Comparison of ENCODE assay signal across 17 cellular contexts in genomic region chr14:105387530-105387922, GRCh38. TPM values are rescaled to one million over a fixed set of nuclear protein-coding genes. Genes with fewer than 3 reads are reported as not detected.
DNase-seq lines count a peak whose midpoint lies in the region; ATAC-seq and TF ChIP-seq lines count a peak whose summit lies in the region.
"Had no signal": no experiment of that assay in that cellular context is flagged by ENCODE, and none has a peak within 500 bp of the region (broad histone marks: within the 10 kb centered on the region; RNA-seq: fewer than 3 reads in every experiment).

No MANE protein-coding gene starts in this region.

- no peak overlapping the region for H3K27ac Mint-ChIP-seq in activated CD4-positive, alpha-beta T cell treated with anti-CD3 and anti-CD28 coated beads, Interleukin-2, amount 10 ng/mL, durations not matched to agents 24 days and 14 days
- H3K27ac Mint-ChIP-seq: HFFc6 had no signal

- H3K36me3 Mint-ChIP-seq in activated CD4-positive, alpha-beta T cell treated with anti-CD3 and anti-CD28 coated beads, Interleukin-2, amount 10 ng/mL, durations not matched to agents 24 days and 14 days (ENCODE audit: low read depth) = peaks cover 1% of the 10 kb centered on the region

- H3K4me1 Mint-ChIP-seq in activated CD4-positive, alpha-beta T cell treated with anti-CD3 and anti-CD28 coated beads, Interleukin-2, amount 10 ng/mL, durations not matched to agents 24 days and 14 days = peaks cover 5% of the 10 kb centered on the region

- no peaks in the 10 kb centered on the region for H3K9me3 Mint-ChIP-seq in activated CD4-positive, alpha-beta T cell treated with anti-CD3 and anti-CD28 coated beads, Interleukin-2, amount 10 ng/mL, durations not matched to agents 24 days and 14 days
- H3K9me3 Mint-ChIP-seq: HFFc6 had no signal

- no peak overlapping the region for H3K4me3 ChIP-seq in mucosa of descending colon

- no peak overlapping the region for H3K4me3 Mint-ChIP-seq in activated CD4-positive, alpha-beta T cell treated with anti-CD3 and anti-CD28 coated beads, Interleukin-2, amount 10 ng/mL, durations not matched to agents 24 days and 14 days
- H3K4me3 Mint-ChIP-seq: HFFc6 had no signal

- no peaks in the 10 kb centered on the region for H3K9me3 ChIP-seq in mucosa of descending colon

- no peak for ATAC-seq in Right ventricle myocardium superior (ENCODE audit: poor library complexity)
- ATAC-seq in left ventricle myocardium superior = no peak
- ATAC-seq in mucosa of descending colon = no peak

- H3K36me3 ChIP-seq in mucosa of descending colon (ENCODE audit: low read depth) = no peaks in the 10 kb centered on the region

- no peaks in the 10 kb centered on the region for H3K27me3 Mint-ChIP-seq in activated CD4-positive, alpha-beta T cell treated with anti-CD3 and anti-CD28 coated beads, Interleukin-2, amount 10 ng/mL, durations not matched to agents 24 days and 14 days

- H3K4me1 ChIP-seq in mucosa of descending colon (ENCODE audit: low read depth) = no peaks in the 10 kb centered on the region

- TF ChIP-seq CTCF in mucosa of descending colon (IDR thresholded peaks at IDR 0.05) (no peak), GM10266 (IDR thresholded peaks at IDR 0.05; ENCODE audit: control insufficient read depth, insufficient read depth, low read depth, missing control alignments) (no peak)

- intact Hi-C loops in Right ventricle myocardium superior (cut with DNase I) (no loop called here), left ventricle myocardium superior (cut with micrococcal nuclease) (no loop called here), mucosa of descending colon (cut with DNase I, micrococcal nuclease) (no loop called here)
- intact Hi-C loops in activated CD4-positive, alpha-beta T cell treated with anti-CD3 and anti-CD28 coated beads, Interleukin-2, amount 10 ng/mL, durations not matched to agents 24 days and 14 days (cut with micrococcal nuclease) = no loop called here

- DNase-seq in Right ventricle myocardium superior (peak; percentile 35), left ventricle myocardium superior (no peak), NCI-H524 (lab: John Stamatoyannopoulos, UW) (peak; percentile 63 to 82), mucosa of descending colon (peak in 2 of 3 donors; percentile 19 to 44), GM10266 (ENCODE audit: extremely low spot score) (no peak), NCI-H2081 (lab: John Stamatoyannopoulos, UW) (no peak)
- DNase-seq in activated CD4-positive, alpha-beta T cell treated with anti-CD3 and anti-CD28 coated beads, Interleukin-2, amount 10 ng/mL, durations not matched to agents 24 days and 14 days = no peak
- DNase-seq: C1 segment of cervical spinal cord, DMS79, H7, HFFc6, KBM-7, NCI-H1105, NCI-H2081 treated with DMSO at 0.1 percent for 48 hours, NCI-H446, NCI-H748 treated with DMSO at 0.1 percent for 48 hours, OCI-M1 had no signal

RNA-seq across cellular contexts. Expression of gene TEX22, which starts 10.8 kb away (rescaled TPM):
- total RNA-seq in Right ventricle myocardium superior (1.9 TPM), left ventricle myocardium superior (1.6 TPM), mucosa of descending colon (1 to 10 TPM in 1 of 3 donors, under 1 TPM in 2; 0.84 to 2.0 (median 0.95) TPM)
- 5.7 and 6.4 TPM in 2 replicates for total RNA-seq in activated CD4-positive, alpha-beta T cell treated with anti-CD3 and anti-CD28 coated beads, Interleukin-2, amount 10 ng/mL, durations not matched to agents 24 days and 14 days

RNA-seq across cellular contexts. Expression of gene MTA1, which starts 32.1 kb away (rescaled TPM):
- 191 TPM for total RNA-seq in Right ventricle myocardium superior
- 201 TPM for total RNA-seq in left ventricle myocardium superior
- total RNA-seq in mucosa of descending colon = 100 to 1,000 TPM in 1 of 3 donors, 10 to 100 TPM in 2; 76.4 to 105 (median 79.7) TPM
- total RNA-seq in activated CD4-positive, alpha-beta T cell treated with anti-CD3 and anti-CD28 coated beads, Interleukin-2, amount 10 ng/mL, durations not matched to agents 24 days and 14 days = 187 and 192 TPM in 2 replicates

Comparison
In these comparisons a context has a peak if more than half of its experiments do, and no peak if none do; other contexts are left out.
1. DNase-seq: peak in Right ventricle myocardium superior (single experiment), NCI-H524 (2 of 2) and mucosa of descending colon (2 of 3); none in left ventricle myocardium superior (single experiment), GM10266 (single experiment), NCI-H2081 (0 of 2) and activated CD4-positive, alpha-beta T cell treated with anti-CD3 and anti-CD28 coated beads, Interleukin-2, amount 10 ng/mL, durations not matched to agents 24 days and 14 days (single experiment).